8 cellular contexts compared by ENCODE assay signal in the genomic region with DNA sequence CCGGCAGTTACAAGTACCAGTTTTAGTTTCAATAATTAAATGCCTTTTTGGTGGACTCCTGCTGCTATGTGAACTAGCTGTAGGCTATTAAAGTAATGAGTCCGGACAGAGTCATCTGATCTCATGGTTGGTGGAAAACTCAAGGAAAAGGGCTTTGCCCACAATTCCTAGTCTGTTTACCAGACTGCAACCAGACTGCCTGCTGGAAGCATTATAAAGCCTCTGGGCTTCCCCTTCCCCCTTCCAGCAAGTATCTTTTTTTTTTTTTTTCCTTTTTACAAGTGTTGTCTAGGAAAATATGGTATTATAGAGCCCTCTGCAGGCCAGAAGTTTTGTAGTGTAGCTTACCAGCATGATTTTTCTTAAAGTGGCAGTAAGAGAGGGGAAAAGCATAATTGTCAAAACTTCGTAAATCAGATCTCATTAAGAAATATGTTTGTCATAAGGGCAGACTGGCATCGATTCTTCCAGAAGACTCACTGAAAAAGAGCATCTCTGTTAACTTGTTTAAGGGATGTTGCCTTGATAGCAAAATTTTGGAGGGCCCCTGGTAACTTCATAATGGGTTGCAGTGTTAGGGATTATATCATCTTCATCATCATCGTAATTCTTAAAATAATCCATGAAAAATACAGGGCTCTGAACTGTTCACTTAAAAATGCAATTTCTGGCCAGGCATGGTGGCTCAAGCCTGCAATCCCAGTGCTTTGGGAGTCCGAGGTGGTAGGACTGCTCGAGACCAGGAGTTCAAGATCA.
A peak's percentile ranks its signal among the peaks of the same experiment; 100 is the strongest.
DNase-seq lines count a peak whose midpoint lies in the region; ATAC-seq and TF ChIP-seq lines count a peak whose summit lies in the region.

No MANE protein-coding gene starts in this region.

- H3K4me3 ChIP-seq in fibroblast of mammary gland (ENCODE audit: control insufficient read depth, low read depth, low read length), result no peak overlapping the region

- peak; percentile 51 for TF ChIP-seq CTCF in fibroblast of mammary gland (conservative IDR thresholded peaks at IDR 0.05; ENCODE audit: control insufficient read depth, insufficient read depth, low read depth, low read length)

- DNase-seq in DMS 273 treated with DMSO at 0.1 percent for 48 hours (lab: John Stamatoyannopoulos, UW) (peak; percentile 93), H4 (ENCODE audit: low spot score) (peak; percentile 99), NCI-H187 (lab: John Stamatoyannopoulos, UW) (peak; percentile 14 to 37), SKM-1 (lab: John Stamatoyannopoulos, UW; ENCODE audit: unreplicated experiment) (peak; percentile 16), fibroblast of mammary gland (ENCODE audit: low read depth) (peak; percentile 82), non-pigmented ciliary epithelial cell (ENCODE audit: low read depth) (peak; percentile 65)

- ATAC-seq in GM21619 (IDR thresholded peaks at IDR 0.05; ENCODE audit: unreplicated experiment) (no peak), HG03460 (IDR thresholded peaks at IDR 0.05; ENCODE audit: unreplicated experiment) (no peak)

Comparison
In these comparisons a context has a peak if more than half of its experiments do, and no peak if none do; other contexts are left out.
1. DNase-seq: peak in every context shown above with its lines; median percentile 99 in H4; 93 in DMS 273 treated with DMSO at 0.1 percent for 48 hours; 82 in fibroblast of mammary gland; 65 in non-pigmented ciliary epithelial cell; 26 in NCI-H187; 16 in SKM-1.